In the genomic region with DNA sequence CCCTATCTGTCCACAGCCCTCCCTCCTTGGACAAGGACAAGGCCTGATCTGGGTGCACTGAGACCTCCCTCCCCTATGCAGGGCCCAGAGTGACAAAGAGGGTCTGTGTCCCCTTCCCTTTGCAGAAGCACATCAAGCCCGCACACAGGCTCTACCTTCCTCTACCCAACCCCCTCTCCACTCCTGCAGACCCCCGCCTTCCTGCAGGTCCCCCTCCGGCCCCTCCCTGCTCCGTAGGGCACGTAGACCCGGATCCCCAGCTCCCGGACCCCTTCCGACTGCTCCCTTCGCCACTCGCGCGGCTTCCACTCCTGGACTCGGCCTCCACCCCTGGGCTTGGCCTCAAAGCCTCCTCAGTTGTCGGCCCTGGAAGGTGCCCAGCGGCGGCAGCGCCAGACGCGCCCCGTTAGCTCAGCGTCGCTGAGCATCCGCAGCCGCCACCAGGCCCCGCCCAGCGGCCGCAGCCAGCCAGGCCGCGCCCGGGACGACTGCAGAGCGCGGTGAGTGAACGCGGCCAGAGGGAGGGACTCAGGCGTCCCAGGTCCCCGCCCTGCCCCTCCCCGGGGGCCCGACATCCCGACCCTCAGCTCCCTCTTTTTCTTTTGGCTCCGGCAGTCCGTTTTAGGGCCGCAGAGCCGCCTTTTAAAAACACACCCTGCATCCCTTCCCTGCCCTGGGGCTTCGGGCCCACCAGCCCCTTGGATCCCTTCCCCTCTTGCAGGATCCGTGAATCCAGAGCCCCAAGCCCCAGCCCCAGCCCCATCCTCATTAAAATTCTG, we compare ENCODE assay signal across 9 cellular contexts. TPM values are rescaled to one million over a fixed set of nuclear protein-coding genes. Genes with fewer than 3 reads are reported as not detected.
DNase-seq lines count a peak whose midpoint lies in the region; ATAC-seq, FAIRE-seq and TF ChIP-seq lines count a peak whose summit lies in the region.
"Had no signal": no experiment of that assay in that cellular context is flagged by ENCODE, and none has a peak within 500 bp of the region (broad histone marks: within the 10 kb centered on the region; RNA-seq: fewer than 3 reads in every experiment).

No MANE protein-coding gene starts in this region.

- H3K9ac ChIP-seq in keratinocyte (ENCODE audit: control insufficient read depth, extremely low read depth, insufficient read depth, low read length): peak overlapping the region; percentile 92
- H3K9ac ChIP-seq in skeletal muscle tissue (ENCODE audit: low read depth in 1 of 3, low read length in 3 of 3): peak overlapping the region; percentile 59 to 77 (median 70)

- FAIRE-seq in keratinocyte (lab: Jason Lieb, UNC): no peak
- FAIRE-seq: GM18507 had no signal

- peaks cover 7% of the 10 kb centered on the region for H3K79me2 ChIP-seq in keratinocyte (ENCODE audit: control insufficient read depth, insufficient read depth, low read length)

- TF ChIP-seq CTCF in WI38 (IDR thresholded peaks at IDR 0.05; ENCODE audit: low read depth, low read length) (no peak), chondrocyte (IDR thresholded peaks at IDR 0.05) (no peak), keratinocyte (optimal IDR thresholded peaks at IDR 0.05 in 1 of 3, IDR thresholded peaks at IDR 0.05 in 1 of 3, conservative IDR thresholded peaks at IDR 0.05 in 1 of 3; ENCODE audit: extremely low read depth in 1 of 3, insufficient read depth in 2 of 3, low read length in 3 of 3) (no peak)

- H3K9me3 Mint-ChIP-seq in chondrocyte (ENCODE audit: low read depth): no peaks in the 10 kb centered on the region

- H3K27ac ChIP-seq in keratinocyte (ENCODE audit: control insufficient read depth, insufficient read depth, low read length) (peak overlapping the region; percentile 98), skeletal muscle tissue (ENCODE audit: low read depth, low read length) (peak overlapping the region; percentile 90)

- no peaks in the 10 kb centered on the region for H4K20me1 ChIP-seq in keratinocyte (ENCODE audit: control insufficient read depth, extremely low read depth, insufficient read depth, low read length)

- H3K4me2 ChIP-seq in keratinocyte (ENCODE audit: control insufficient read depth, extremely low read depth, insufficient read depth, low read depth, low read length): peak overlapping the region; percentile 91

- dilution Hi-C loops in keratinocyte (cut with MboI; ENCODE audit: extremely low pct_ligation_motif_present, low sequenced_read_pairs): no loop called here

- H3K36me3 Mint-ChIP-seq in chondrocyte (ENCODE audit: low read depth): peaks cover 2% of the 10 kb centered on the region

- no peaks in the 10 kb centered on the region for H3K9me1 ChIP-seq in keratinocyte (ENCODE audit: control insufficient read depth, extremely low read depth, insufficient read depth, low read length)

- H3K36me3 ChIP-seq in keratinocyte (ENCODE audit: control insufficient read depth in 2 of 2, extremely low read depth in 1 of 2, insufficient read depth in 2 of 2, low read length in 2 of 2) (peaks cover 0 to 4% of the 10 kb centered on the region in 2 experiments), skeletal muscle tissue (ENCODE audit: control insufficient read depth in 3 of 3, insufficient read depth in 3 of 3, low read length in 3 of 3) (peaks cover 0 to 5% (median 0%) of the 10 kb centered on the region in 3 donors)

- H3K4me3 ChIP-seq in WI38 (ENCODE audit: low read depth, low read length): peak overlapping the region; percentile 55
- peak overlapping the region; percentile 22 to 72 (median 43) for H3K4me3 ChIP-seq in keratinocyte (ENCODE audit: control insufficient read depth in 2 of 3, extremely low read depth in 1 of 3, insufficient read depth in 2 of 3, low read depth in 1 of 3, low read length in 3 of 3)
- peak overlapping the region; percentile 51 to 65 (median 60) for H3K4me3 ChIP-seq in skeletal muscle tissue (ENCODE audit: low read length in 3 of 3)

- H3K27ac Mint-ChIP-seq in chondrocyte (ENCODE audit: unreplicated experiment): peak overlapping the region; percentile 100

- peak overlapping the region; percentile 76 for H3K4me3 Mint-ChIP-seq in chondrocyte (ENCODE audit: unreplicated experiment)

- DNase-seq in Ammon's horn (ENCODE audit: low spot score) (peak; percentile 86), chondrocyte (ENCODE audit: low spot score) (peak; percentile 91), keratinocyte (ENCODE audit: low read depth, low spot score) (no peak), ACHN (no peak)

- in situ Hi-C loops in ACHN (cut with HindIII; ENCODE audit: low pct_ligation_motif_present, low pct_unique_long_range_greater_than_20kb, low sequenced_read_pairs): no loop called here

- H2AFZ ChIP-seq in keratinocyte (ENCODE audit: control insufficient read depth, low read length): peak overlapping the region; percentile 80

- peak; percentile 30 for ATAC-seq in HG03280 (IDR thresholded peaks at IDR 0.05; ENCODE audit: unreplicated experiment)
- ATAC-seq in GM19463 (IDR thresholded peaks at IDR 0.05; ENCODE audit: unreplicated experiment): no peak

- H3K27me3 ChIP-seq in keratinocyte (ENCODE audit: control insufficient read depth, extremely low read depth, insufficient read depth, low read length) (no peaks in the 10 kb centered on the region), skeletal muscle tissue (ENCODE audit: control insufficient read depth in 3 of 3, insufficient read depth in 3 of 3, low read length in 3 of 3) (peaks cover 0 to 22% (median 4%) of the 10 kb centered on the region in 3 donors)

- H3K9me3 ChIP-seq in keratinocyte (ENCODE audit: control insufficient read depth, low read depth, low read length) (no peaks in the 10 kb centered on the region), skeletal muscle tissue (ENCODE audit: control insufficient read depth in 3 of 3, low read length in 3 of 3) (no peaks in the 10 kb centered on the region)

- peaks cover 19% of the 10 kb centered on the region for H3K4me1 ChIP-seq in keratinocyte (ENCODE audit: control insufficient read depth, extremely low read depth, insufficient read depth, low read length)
- peaks cover 7 to 10% (median 10%) of the 10 kb centered on the region in 3 donors for H3K4me1 ChIP-seq in skeletal muscle tissue (ENCODE audit: control insufficient read depth in 3 of 3, insufficient read depth in 3 of 3, low read length in 3 of 3)

- H3K27me3 Mint-ChIP-seq in chondrocyte (ENCODE audit: low read depth): no peaks in the 10 kb centered on the region

- peaks cover 28% of the 10 kb centered on the region for H3K4me1 Mint-ChIP-seq in chondrocyte (ENCODE audit: low read depth)

RNA-seq across cellular contexts. Expression of gene MYADM, which starts 1.6 kb away (rescaled TPM):
- total RNA-seq in chondrocyte (184 to 293 TPM (median 292 TPM) in 3 replicates), skeletal muscle tissue (20.9 TPM)
- polyA plus RNA-seq in keratinocyte: 16.8 to 24.6 TPM (median 19.4 TPM) in 3 replicates
- polyA plus RNA-seq in keratinocyte (2011; ENCODE audit: low read depth): 7.8 TPM
- 13.7 and 25.2 TPM in 2 replicates for polyA plus RNA-seq in keratinocyte (2011; cell fraction: cytosol; rRNA removed)
- 67.7 and 97.3 TPM in 2 replicates for polyA plus RNA-seq in keratinocyte (2011; cell fraction: nucleus; rRNA removed)
- polyA plus RNA-seq in keratinocyte (2012; ENCODE audit: low replicate concordance): 20.1 and 71.6 TPM in 2 replicates
- polyA minus RNA-seq in keratinocyte: 22.0 to 221 TPM (median 23.3 TPM) in 3 replicates
- 41.4 TPM for polyA minus RNA-seq in keratinocyte (2011; cell fraction: cytosol; rRNA and poly(A)+ RNA removed)
- 37.5 and 65.9 TPM in 2 replicates for polyA minus RNA-seq in keratinocyte (2011; cell fraction: nucleus; rRNA and poly(A)+ RNA removed)

RNA-seq across cellular contexts. Expression of gene PRKCG, which starts 15.9 kb away (rescaled TPM):
- 0.15 to 0.56 TPM in 2 of 3 replicates, not detected in the other for total RNA-seq in chondrocyte
- polyA plus RNA-seq in keratinocyte: not detected in 3 replicates
- not detected for polyA plus RNA-seq in keratinocyte (2011; ENCODE audit: low read depth)
- not detected in 2 replicates for polyA plus RNA-seq in keratinocyte (2011; cell fraction: cytosol; rRNA removed)
- not detected in 2 replicates for polyA plus RNA-seq in keratinocyte (2011; cell fraction: nucleus; rRNA removed)
- polyA plus RNA-seq in keratinocyte (2012; ENCODE audit: low replicate concordance): not detected in 2 replicates
- not detected in 3 replicates for polyA minus RNA-seq in keratinocyte
- polyA minus RNA-seq in keratinocyte (2011; cell fraction: cytosol; rRNA and poly(A)+ RNA removed): not detected
- polyA minus RNA-seq in keratinocyte (2011; cell fraction: nucleus; rRNA and poly(A)+ RNA removed): not detected in 2 replicates
- total RNA-seq in skeletal muscle tissue: not detected

RNA-seq across cellular contexts. Expression of gene NLRP12, which starts 42.0 kb away (rescaled TPM):
- total RNA-seq in chondrocyte: not detected in 3 replicates
- not detected in 3 replicates for polyA plus RNA-seq in keratinocyte
- not detected for polyA plus RNA-seq in keratinocyte (2011; ENCODE audit: low read depth)
- not detected in 2 replicates for polyA plus RNA-seq in keratinocyte (2011; cell fraction: cytosol; rRNA removed)
- not detected in 2 replicates for polyA plus RNA-seq in keratinocyte (2011; cell fraction: nucleus; rRNA removed)
- polyA plus RNA-seq in keratinocyte (2012; ENCODE audit: low replicate concordance): not detected in 2 replicates
- not detected in 3 replicates for polyA minus RNA-seq in keratinocyte
- not detected for polyA minus RNA-seq in keratinocyte (2011; cell fraction: cytosol; rRNA and poly(A)+ RNA removed)
- polyA minus RNA-seq in keratinocyte (2011; cell fraction: nucleus; rRNA and poly(A)+ RNA removed): not detected in 2 replicates
- 1.0 TPM for total RNA-seq in skeletal muscle tissue

RNA-seq across cellular contexts. Expression of gene CACNG7, which starts 43.0 kb away (rescaled TPM):
- total RNA-seq in chondrocyte: not detected in 3 replicates
- polyA plus RNA-seq in keratinocyte: not detected in 3 replicates
- not detected for polyA plus RNA-seq in keratinocyte (2011; ENCODE audit: low read depth)
- not detected in 2 replicates for polyA plus RNA-seq in keratinocyte (2011; cell fraction: cytosol; rRNA removed)
- polyA plus RNA-seq in keratinocyte (2011; cell fraction: nucleus; rRNA removed): not detected in 2 replicates
- not detected in 2 replicates for polyA plus RNA-seq in keratinocyte (2012; ENCODE audit: low replicate concordance)
- polyA minus RNA-seq in keratinocyte: not detected in 3 replicates
- polyA minus RNA-seq in keratinocyte (2011; cell fraction: cytosol; rRNA and poly(A)+ RNA removed): not detected
- not detected in 2 replicates for polyA minus RNA-seq in keratinocyte (2011; cell fraction: nucleus; rRNA and poly(A)+ RNA removed)
- total RNA-seq in skeletal muscle tissue: not detected

Comparison
In these comparisons a context has a peak if more than half of its experiments do, and no peak if none do; other contexts are left out.
1. DNase-seq: peak in Ammon's horn (single experiment) and chondrocyte (single experiment); none in keratinocyte (single experiment) and ACHN (single experiment).
2. Peak in every context shown above with its lines, with median percentiles within 50 percentile points of each other: H3K4me3 ChIP-seq.